Comparison of ENCODE assay signal across 9 cellular contexts in genomic region chr2:174336403-174337336, GRCh38. TPM values are rescaled to one million over a fixed set of nuclear protein-coding genes. Genes with fewer than 3 reads are reported as not detected.
DNase-seq lines count a peak whose midpoint lies in the region; ATAC-seq and TF ChIP-seq lines count a peak whose summit lies in the region.
"Had no signal": no experiment of that assay in that cellular context is flagged by ENCODE, and none has a peak within 500 bp of the region (broad histone marks: within the 10 kb centered on the region; RNA-seq: fewer than 3 reads in every experiment).

No MANE protein-coding gene starts in this region.

- no peaks in the 10 kb centered on the region for H3K36me3 Mint-ChIP-seq in mesothelial cell of epicardium

- dilution Hi-C loops in mammary epithelial cell (cut with HindIII; ENCODE audit: low sequenced_read_pairs): no loop called here

- CTCF ChIA-PET in mammary epithelial cell (lab: Charles Lee; ENCODE audit: low non-redundant PET): interaction anchor here (0.7 kb wide), 1 partner anchor 19 kb away, joined by 4 read pairs; no protein-coding TSS in a partner anchor

- ATAC-seq in HG03571 (IDR thresholded peaks at IDR 0.05; ENCODE audit: unreplicated experiment): peak; percentile 44
- no peak for ATAC-seq in GM19455 (IDR thresholded peaks at IDR 0.05; ENCODE audit: unreplicated experiment)
- no peak for ATAC-seq in HG03039 (IDR thresholded peaks at IDR 0.05; ENCODE audit: unreplicated experiment)

- no peak overlapping the region for H3K9ac ChIP-seq in mammary epithelial cell (ENCODE audit: insufficient read depth, low read length)

- intact Hi-C loops in mammary epithelial cell (cut with micrococcal nuclease): loop anchor here (1.0 to 2.0 kb wide), 2 partner anchors 88 to 156 kb away; partner anchors contain the start of gene OLA1

- H3K4me1 Mint-ChIP-seq in mesothelial cell of epicardium: peaks cover 42% of the 10 kb centered on the region

- H3K4me3 Mint-ChIP-seq in mesothelial cell of epicardium: peak overlapping the region; percentile 49

- H3K36me3 ChIP-seq in mammary epithelial cell (ENCODE audit: insufficient read depth, low read length): no peaks in the 10 kb centered on the region

- peaks cover 37% of the 10 kb centered on the region for H3K4me1 ChIP-seq in mammary epithelial cell (ENCODE audit: insufficient read depth, low read length)

- H3K27me3 Mint-ChIP-seq in mesothelial cell of epicardium (ENCODE audit: low read depth): peaks cover 89% of the 10 kb centered on the region

- in situ Hi-C loops in mammary epithelial cell (cut with MboI; ENCODE audit: low sequenced_read_pairs in 2 of 2): loop anchor here (25.0 kb wide), 2 partner anchors 149 to 174 kb away; no protein-coding TSS in a partner anchor

- H4K20me1 ChIP-seq in mammary epithelial cell (ENCODE audit: insufficient read depth, low read length): peaks cover 2% of the 10 kb centered on the region

- no peaks in the 10 kb centered on the region for H3K9me3 Mint-ChIP-seq in mesothelial cell of epicardium

- H3K4me3 ChIP-seq in mammary epithelial cell (replicated peaks in 1 of 3; ENCODE audit: insufficient read depth in 1 of 3, low read depth in 2 of 3, low read length in 3 of 3): peak overlapping the region; percentile 13 to 51 (median 30)

- no peaks in the 10 kb centered on the region for H3K79me2 ChIP-seq in mammary epithelial cell (ENCODE audit: insufficient read depth, low read length)

- TF ChIP-seq CTCF in mammary epithelial cell (conservative IDR thresholded peaks at IDR 0.05 in 1 of 2, IDR thresholded peaks at IDR 0.05 in 1 of 2; ENCODE audit: extremely low read depth in 1 of 2, insufficient read depth in 1 of 2, low read depth in 1 of 2, low read length in 2 of 2) (peak in 1 of 2 donors; percentile 6), mesothelial cell of epicardium (IDR thresholded peaks at IDR 0.05; ENCODE audit: unreplicated experiment) (peak; percentile 24)

- no peak overlapping the region for H3K27ac ChIP-seq in mammary epithelial cell (ENCODE audit: insufficient read depth, low read depth, low read length)

- peak; percentile 57 for DNase-seq in SIG-M5 treated with dmso at 0.1 percent for 504 hours (lab: John Stamatoyannopoulos, UW; ENCODE audit: unreplicated experiment)
- no peak for DNase-seq in SIG-M5 (lab: John Stamatoyannopoulos, UW)
- peak; percentile 82 for DNase-seq in RPMI8226
- DNase-seq in mammary epithelial cell: peak; percentile 69
- peak in 1 of 2 experiments; percentile 58 for DNase-seq in mesothelial cell of epicardium (ENCODE audit: low spot score in 2 of 2, unreplicated experiment in 2 of 2)

- no peak overlapping the region for H3K27ac Mint-ChIP-seq in mesothelial cell of epicardium

- 3% methylated on average over 54 of the region's 113 CpGs for WGBS in mammary epithelial cell (ENCODE audit: low coverage, missing lambda C conversion rate)

- peak overlapping the region; percentile 78 for H2AFZ ChIP-seq in mammary epithelial cell (ENCODE audit: low read depth, low read length)

- BruUV-seq in mammary epithelial cell (replicated peaks; lab: Mats Ljungman, UMichigan): no TSS peak

- no peaks in the 10 kb centered on the region for H3K9me3 ChIP-seq in mammary epithelial cell (replicated peaks; ENCODE audit: insufficient read depth, low read length)

- peak overlapping the region; percentile 93 for H3K4me2 ChIP-seq in mammary epithelial cell (ENCODE audit: insufficient read depth, low read depth, low read length)

- H3K27me3 ChIP-seq in mammary epithelial cell (ENCODE audit: insufficient read depth, low read length): peaks cover 64% of the 10 kb centered on the region

RNA-seq across cellular contexts. Expression of gene SP9, which starts 1.9 kb away (rescaled TPM):
- total RNA-seq in mammary epithelial cell: under 1 TPM in 1 of 2 donors, not detected in 1; under 0.01 TPM
- polyA plus RNA-seq in mammary epithelial cell: not detected
- not detected for polyA minus RNA-seq in mammary epithelial cell
- 1.1 to 1.4 TPM (median 1.3 TPM) in 3 replicates for total RNA-seq in mesothelial cell of epicardium
- total RNA-seq: subcutaneous adipose tissue had no signal

RNA-seq across cellular contexts. Expression of gene SCRN3, which starts 58.9 kb away (rescaled TPM):
- total RNA-seq in mammary epithelial cell: 10 to 100 TPM; 19.1 to 23.3 TPM
- polyA plus RNA-seq in mammary epithelial cell: 8.5 TPM
- 7.2 TPM for polyA minus RNA-seq in mammary epithelial cell
- 26.5 to 29.0 TPM (median 26.8 TPM) in 3 replicates for total RNA-seq in mesothelial cell of epicardium
